In genomic region chr3:61687206-61687605, GRCh38 we compare ENCODE assay signal across 18 cellular contexts.
"Had no signal": no experiment of that assay in that cellular context is flagged by ENCODE, and none has a peak within 500 bp of the region (broad histone marks: within the 10 kb centered on the region; RNA-seq: fewer than 3 reads in every experiment).

No MANE protein-coding gene starts in this region.

- H3K27ac ChIP-seq: ascending aorta, cardiac muscle cell, testis, upper lobe of left lung had no signal

- ATAC-seq: activated T-cell treated with anti-CD3 and anti-CD28 coated beads, Interleukin-2, amount 50 U/mL, for 72 hours; effector memory CD8-positive, alpha-beta T cell; naive thymus-derived CD4-positive, alpha-beta T cell; sciatic nerve; stimulated activated memory B cell treated with anti-CD40 and anti-IgM and Interleukin-4, amounts not matched to agents 10 μg/mL and 1 μg/mL and 100 μg/mL, for 72 hours had no signal

- H3K27me3 ChIP-seq: ascending aorta, cardiac muscle cell, ovary, testis, upper lobe of left lung had no signal

- H3K9me3 ChIP-seq: ascending aorta, ovary, testis, upper lobe of left lung had no signal

- H3K4me3 Mint-ChIP-seq: activated T-cell treated with anti-CD3 and anti-CD28 coated beads, Interleukin-2, amount 50 U/mL, for 72 hours; effector memory CD8-positive, alpha-beta T cell; memory B cell; naive thymus-derived CD4-positive, alpha-beta T cell; stimulated activated memory B cell treated with anti-CD40 and anti-IgM and Interleukin-4, amounts not matched to agents 10 μg/mL and 1 μg/mL and 100 μg/mL, for 72 hours had no signal

- H3K4me3 ChIP-seq: ascending aorta, cardiac muscle cell, ovary, testis, upper lobe of left lung had no signal

- DNase-seq: activated CD4-positive, alpha-beta T cell treated with anti-CD3 and anti-CD28 coated beads, Interleukin-2, amount 50 U/mL, for 1 hour; activated CD4-positive, CD25-positive, alpha-beta regulatory T cell treated with anti-CD3 and anti-CD28 coated beads, Interleukin-2, amount 50 U/mL, for 72 hours; activated CD8-positive, alpha-beta memory T cell treated with anti-CD3 and anti-CD28 coated beads, Interleukin-2, amount 50 U/mL, for 4 hours; activated effector memory CD4-positive, alpha-beta T cell treated with anti-CD3 and anti-CD28 coated beads, Interleukin-2, amount 50 U/mL, for 16 hours; activated naive CD4-positive, alpha-beta T cell treated with anti-CD3 and anti-CD28 coated beads, Interleukin-2, amount 50 U/mL, for 16 hours; activated T-cell treated with anti-CD3 and anti-CD28 coated beads, Interleukin-2, amount 50 U/mL, for 72 hours; effector memory CD8-positive, alpha-beta T cell; foreskin fibroblast; naive thymus-derived CD4-positive, alpha-beta T cell; ovary; stimulated activated CD4-positive, alpha-beta T cell treated with anti-CD3 and anti-CD28 coated beads, Interleukin-4, amount 100 ng/mL, for 4 hours; testis; upper lobe of left lung had no signal

- H3K9me3 Mint-ChIP-seq: memory B cell; stimulated activated memory B cell treated with anti-CD40 and anti-IgM and Interleukin-4, amounts not matched to agents 10 μg/mL and 1 μg/mL and 100 μg/mL, for 72 hours had no signal

- H3K4me1 Mint-ChIP-seq: naive thymus-derived CD4-positive, alpha-beta T cell; stimulated activated memory B cell treated with anti-CD40 and anti-IgM and Interleukin-4, amounts not matched to agents 10 μg/mL and 1 μg/mL and 100 μg/mL, for 72 hours had no signal

- H3K27ac Mint-ChIP-seq: activated T-cell treated with anti-CD3 and anti-CD28 coated beads, Interleukin-2, amount 50 U/mL, for 72 hours; effector memory CD8-positive, alpha-beta T cell; memory B cell; naive thymus-derived CD4-positive, alpha-beta T cell; stimulated activated memory B cell treated with anti-CD40 and anti-IgM and Interleukin-4, amounts not matched to agents 10 μg/mL and 1 μg/mL and 100 μg/mL, for 72 hours had no signal

- H3K36me3 ChIP-seq: ascending aorta, cardiac muscle cell, ovary, upper lobe of left lung had no signal

- H3K27me3 Mint-ChIP-seq: effector memory CD8-positive, alpha-beta T cell; stimulated activated memory B cell treated with anti-CD40 and anti-IgM and Interleukin-4, amounts not matched to agents 10 μg/mL and 1 μg/mL and 100 μg/mL, for 72 hours had no signal

- H3K36me3 Mint-ChIP-seq: memory B cell; naive thymus-derived CD4-positive, alpha-beta T cell; stimulated activated memory B cell treated with anti-CD40 and anti-IgM and Interleukin-4, amounts not matched to agents 10 μg/mL and 1 μg/mL and 100 μg/mL, for 72 hours had no signal
